22 cellular contexts compared by ENCODE assay signal in the genomic region with DNA sequence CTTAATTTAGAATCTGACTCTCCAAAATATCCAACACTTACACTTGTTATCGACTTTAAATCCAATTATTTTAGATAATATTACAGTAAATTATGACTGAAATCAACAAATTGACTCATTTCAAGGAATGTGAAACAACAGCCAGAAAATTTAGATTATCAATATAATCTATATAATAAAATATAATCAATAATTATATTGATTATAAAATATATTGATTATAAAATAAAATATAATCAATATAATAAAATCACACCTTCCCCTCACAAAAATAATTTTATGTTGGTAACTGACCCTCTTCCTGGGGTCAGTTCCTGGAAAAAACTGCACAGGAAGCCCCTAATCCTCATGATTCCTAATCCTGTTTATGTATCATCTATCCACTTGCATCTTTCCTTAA.
A peak's percentile ranks its signal among the peaks of the same experiment; 100 is the strongest.
DNase-seq lines count a peak whose midpoint lies in the region; ATAC-seq and TF ChIP-seq lines count a peak whose summit lies in the region.
"Had no signal": no experiment of that assay in that cellular context is flagged by ENCODE, and none has a peak within 500 bp of the region (broad histone marks: within the 10 kb centered on the region; RNA-seq: fewer than 3 reads in every experiment).

No MANE protein-coding gene starts in this region.

- no peak overlapping the region for H2BK15ac ChIP-seq in IMR-90 (ENCODE audit: low read depth, low read length)

- H2AFZ ChIP-seq in IMR-90 (replicated peaks; ENCODE audit: low read length, poor library complexity): no peak overlapping the region

- no peak overlapping the region for H2BK20ac ChIP-seq in IMR-90 (ENCODE audit: low read depth, low read length)

- peaks cover 13% of the 10 kb centered on the region for H3K36me3 Mint-ChIP-seq in Caco-2 (ENCODE audit: insufficient read depth, unreplicated experiment)

- no peak overlapping the region for H4K8ac ChIP-seq in IMR-90 (ENCODE audit: low read depth in 2 of 2, low read length in 2 of 2)

- no peak overlapping the region for H3K18ac ChIP-seq in IMR-90 (ENCODE audit: low read depth, low read length)

- DNase-seq in IMR-90 (no peak), adipocyte (ENCODE audit: low read depth) (no peak), lower lobe of right lung (no peak), thyroid gland (no peak), Caco-2 (no peak), activated T-cell treated with anti-CD3 and anti-CD28 coated beads for 4 hours (no peak), NCI-H146 (lab: John Stamatoyannopoulos, UW) (no peak)
- DNase-seq: activated CD4-positive, alpha-beta memory T cell treated with anti-CD3 and anti-CD28 coated beads for 36 hours; activated CD4-positive, CD25-positive, alpha-beta regulatory T cell; amygdala; EL; erythroblast; foreskin melanocyte; H7; KG1; NCI-H1930; NCI-H345; testis had no signal

- dilution Hi-C loops in IMR-90 (cut with HindIII; ENCODE audit: low sequenced_read_pairs, unreplicated experiment): no loop called here

- H3K4me2 ChIP-seq in IMR-90 (ENCODE audit: low read depth, low read length): no peak overlapping the region

- H3K4me3 Mint-ChIP-seq in Caco-2 (ENCODE audit: unreplicated experiment): no peak overlapping the region
- H3K4me3 Mint-ChIP-seq: activated CD4-positive, alpha-beta memory T cell treated with anti-CD3 and anti-CD28 coated beads for 36 hours; T-helper 2 cell treated with Interferon-gamma antibody and Interleukin-4, amounts not matched to agents 5 μg/mL and 100 μg/mL, for 36 hours had no signal

- H3K4me3 ChIP-seq in IMR-90 (ENCODE audit: insufficient read depth, low read depth, low read length): no peak overlapping the region
- H3K4me3 ChIP-seq in adipocyte (ENCODE audit: low read length): no peak overlapping the region
- H3K4me3 ChIP-seq in lower lobe of right lung: no peak overlapping the region
- H3K4me3 ChIP-seq in thyroid gland (replicated peaks in 1 of 3): no peak overlapping the region
- H3K4me3 ChIP-seq in Caco-2 (ENCODE audit: low read depth, low read length): no peak overlapping the region
- H3K4me3 ChIP-seq: cardiac muscle cell, SK-N-MC, testis had no signal

- H3K4me1 ChIP-seq in IMR-90 (ENCODE audit: control insufficient read depth, insufficient read depth, low read length) (peaks cover 20% of the 10 kb centered on the region), adipocyte (ENCODE audit: control insufficient read depth, insufficient read depth, low read length) (peaks cover 65% of the 10 kb centered on the region), lower lobe of right lung (peaks cover 59% of the 10 kb centered on the region), thyroid gland (peaks cover 46 to 57% of the 10 kb centered on the region in 2 donors), Caco-2 (peaks cover 19% of the 10 kb centered on the region; the same call in 1 of the 2 replicates)
- H3K4me1 ChIP-seq: testis had no signal

- intact Hi-C loops in IMR-90 (cut with micrococcal nuclease) (no loop called here), lower lobe of right lung (cut with DNase I) (no loop called here), thyroid gland (cut with DNase I) (no loop called here), Caco-2 (cut with micrococcal nuclease; ENCODE audit: unreplicated experiment) (no loop called here)

- H3K4ac ChIP-seq in IMR-90 (ENCODE audit: low read depth, low read length): no peak overlapping the region

- no CpG with 5 or more reads among the region's 1 CpG for WGBS in IMR-90 (ENCODE audit: extremely low coverage in 2 of 2, insufficient read length in 1 of 2), 2 experiments
- WGBS in thyroid gland, 2 donors: 94 to 96% methylated on average over 1 of the region's 1 CpG

- no peak for TF ChIP-seq RAD21 in IMR-90 (IDR thresholded peaks at IDR 0.05; ENCODE audit: low read length)

- H3K23ac ChIP-seq in IMR-90 (ENCODE audit: low read depth, low read length): no peak overlapping the region

- in situ Hi-C loops in IMR-90 (cut with MboI; ENCODE audit: low sequenced_read_pairs): no loop called here

- peaks cover 3% of the 10 kb centered on the region; the same call in 1 of the 2 replicates for H3K9me1 ChIP-seq in IMR-90 (ENCODE audit: insufficient read depth, low read length)

- no peak overlapping the region for H3K27ac Mint-ChIP-seq in Caco-2 (ENCODE audit: unreplicated experiment)
- H3K27ac Mint-ChIP-seq: activated CD4-positive, alpha-beta memory T cell treated with anti-CD3 and anti-CD28 coated beads for 36 hours; T-helper 2 cell treated with Interferon-gamma antibody and Interleukin-4, amounts not matched to agents 5 μg/mL and 100 μg/mL, for 36 hours had no signal

- no peak overlapping the region for H3K27ac ChIP-seq in IMR-90 (ENCODE audit: insufficient read depth, low read length)
- peak overlapping the region; percentile 77 for H3K27ac ChIP-seq in lower lobe of right lung
- peak overlapping the region; percentile 90 to 95 (median 92) for H3K27ac ChIP-seq in thyroid gland
- H3K27ac ChIP-seq: cardiac muscle cell, neutrophil, testis had no signal

- peaks cover 3% of the 10 kb centered on the region; the same call in 1 of the 2 replicates for H4K20me1 ChIP-seq in IMR-90 (ENCODE audit: insufficient read depth, low read length)

- no peak for TF ChIP-seq POLR2A in IMR-90 (IDR thresholded peaks at IDR 0.05; ENCODE audit: low read depth, low read length)
- no peak for TF ChIP-seq POLR2A in thyroid gland (IDR thresholded peaks at IDR 0.05)

- POLR2A ChIA-PET in IMR-90 (lab: Charles Lee; ENCODE audit: unreplicated experiment) (no interaction called here), Caco-2 (lab: Charles Lee) (no interaction called here)

- H2BK5ac ChIP-seq in IMR-90 (ENCODE audit: low read depth, low read length, poor library complexity, severe bottlenecking): peak overlapping the region; percentile 51

- no peak overlapping the region for H2AK5ac ChIP-seq in IMR-90 (ENCODE audit: low read depth, low read length)

- no peak overlapping the region for H2AK9ac ChIP-seq in IMR-90 (replicated peaks; ENCODE audit: low read depth, low read length, poor library complexity)

- peaks cover 6% of the 10 kb centered on the region for H3K4me1 Mint-ChIP-seq in Caco-2 (ENCODE audit: low read depth, unreplicated experiment)

- H3K27me3 Mint-ChIP-seq in Caco-2 (ENCODE audit: insufficient read depth, unreplicated experiment): no peaks in the 10 kb centered on the region
- H3K27me3 Mint-ChIP-seq: activated CD4-positive, alpha-beta memory T cell treated with anti-CD3 and anti-CD28 coated beads for 36 hours had no signal

- H3K9me3 ChIP-seq in IMR-90 (ENCODE audit: control insufficient read depth, insufficient read depth, low read length) (no peaks in the 10 kb centered on the region), adipocyte (ENCODE audit: control insufficient read depth, low read length) (no peaks in the 10 kb centered on the region), lower lobe of right lung (no peaks in the 10 kb centered on the region), thyroid gland (no peaks in the 10 kb centered on the region), Caco-2 (no peaks in the 10 kb centered on the region)
- H3K9me3 ChIP-seq: neutrophil, testis had no signal

- ATAC-seq in IMR-90 (ENCODE audit: low read depth) (no peak), lower lobe of right lung (no peak)

- no TSS peak for BruUV-seq in IMR-90 (replicated peaks; lab: Mats Ljungman, UMichigan)
- no TSS peak for BruUV-seq in Caco-2 (replicated peaks; lab: Mats Ljungman, UMichigan)

- TF ChIP-seq CTCF in IMR-90 (conservative IDR thresholded peaks at IDR 0.05; ENCODE audit: low read depth, low read length): no peak
- TF ChIP-seq CTCF in lower lobe of right lung (IDR thresholded peaks at IDR 0.05): no peak
- no peak for TF ChIP-seq CTCF in thyroid gland (IDR thresholded peaks at IDR 0.05)
- no peak for TF ChIP-seq CTCF in Caco-2 (IDR thresholded peaks at IDR 0.05; ENCODE audit: insufficient read depth in 1 of 2, low read depth in 1 of 2, low read length in 1 of 2, severe bottlenecking in 1 of 2, unreplicated experiment in 1 of 2)

- H3K36me3 ChIP-seq in IMR-90 (ENCODE audit: control insufficient read depth, insufficient read depth, low read length) (no peaks in the 10 kb centered on the region), adipocyte (ENCODE audit: control insufficient read depth, insufficient read depth, low read length, severe bottlenecking) (no peaks in the 10 kb centered on the region), lower lobe of right lung (no peaks in the 10 kb centered on the region), thyroid gland (no peaks in the 10 kb centered on the region), Caco-2 (ENCODE audit: control insufficient read depth, insufficient read depth, low read length) (no peaks in the 10 kb centered on the region)
- H3K36me3 ChIP-seq: cardiac muscle cell had no signal

- H3K27me3 ChIP-seq in IMR-90 (ENCODE audit: control insufficient read depth, insufficient read depth, low read length) (no peaks in the 10 kb centered on the region), adipocyte (replicated peaks; ENCODE audit: control insufficient read depth, insufficient read depth, low read length) (no peaks in the 10 kb centered on the region), lower lobe of right lung (ENCODE audit: low read depth) (no peaks in the 10 kb centered on the region), thyroid gland (no peaks in the 10 kb centered on the region), Caco-2 (replicated peaks; ENCODE audit: control insufficient read depth, insufficient read depth, low read length) (no peaks in the 10 kb centered on the region)
- H3K27me3 ChIP-seq: cardiac muscle cell, neutrophil, testis had no signal

- no peak overlapping the region for H2BK120ac ChIP-seq in IMR-90 (ENCODE audit: low read depth, low read length)

- H3K56ac ChIP-seq in IMR-90 (ENCODE audit: extremely low read depth, insufficient read depth, low read length): no peak overlapping the region

- H4K91ac ChIP-seq in IMR-90 (ENCODE audit: insufficient read depth, low read depth, low read length): no peak overlapping the region

- H3K79me1 ChIP-seq in IMR-90 (ENCODE audit: low read depth in 1 of 2, low read length in 2 of 2): 0 out of 4 replicates have a peak, but pooled peaks cover 3% of the 10 kb centered on the region in 2 experiments

- no peak overlapping the region for H4K5ac ChIP-seq in IMR-90 (ENCODE audit: low read depth, low read length)

- H3K14ac ChIP-seq in IMR-90 (replicated peaks; ENCODE audit: low read depth, low read length): no peak overlapping the region

- H3K9ac ChIP-seq in IMR-90 (ENCODE audit: low read depth, low read length): no peak overlapping the region
- H3K9ac ChIP-seq in adipocyte (ENCODE audit: low read length): peak overlapping the region; percentile 79

- H3K9me3 Mint-ChIP-seq in Caco-2 (ENCODE audit: unreplicated experiment): no peaks in the 10 kb centered on the region
- H3K9me3 Mint-ChIP-seq: activated CD4-positive, alpha-beta memory T cell treated with anti-CD3 and anti-CD28 coated beads for 36 hours; T-helper 2 cell treated with Interferon-gamma antibody and Interleukin-4, amounts not matched to agents 5 μg/mL and 100 μg/mL, for 36 hours had no signal

- CTCF ChIA-PET in IMR-90 (lab: Yijun Ruan, JAX) (interaction anchor here (0.5 to 0.6 kb wide), 2 partner anchors 87 to 1374 kb away, joined by 3 read pairs; no protein-coding TSS in a partner anchor), Caco-2 (lab: Charles Lee) (no interaction called here)

TF ChIP-seq in IMR-90, 13 proteins besides CTCF, POLR2A, EP300 and RAD21:
- TF ChIP-seq MAZ (IDR thresholded peaks at IDR 0.05; ENCODE audit: borderline replicate concordance, low read depth, low read length) (no peak), SMC3 (IDR thresholded peaks at IDR 0.05; ENCODE audit: low read depth, low read length) (no peak)
TF ChIP-seq in IMR-90: peak in this region for 0.
